In the genomic region with DNA sequence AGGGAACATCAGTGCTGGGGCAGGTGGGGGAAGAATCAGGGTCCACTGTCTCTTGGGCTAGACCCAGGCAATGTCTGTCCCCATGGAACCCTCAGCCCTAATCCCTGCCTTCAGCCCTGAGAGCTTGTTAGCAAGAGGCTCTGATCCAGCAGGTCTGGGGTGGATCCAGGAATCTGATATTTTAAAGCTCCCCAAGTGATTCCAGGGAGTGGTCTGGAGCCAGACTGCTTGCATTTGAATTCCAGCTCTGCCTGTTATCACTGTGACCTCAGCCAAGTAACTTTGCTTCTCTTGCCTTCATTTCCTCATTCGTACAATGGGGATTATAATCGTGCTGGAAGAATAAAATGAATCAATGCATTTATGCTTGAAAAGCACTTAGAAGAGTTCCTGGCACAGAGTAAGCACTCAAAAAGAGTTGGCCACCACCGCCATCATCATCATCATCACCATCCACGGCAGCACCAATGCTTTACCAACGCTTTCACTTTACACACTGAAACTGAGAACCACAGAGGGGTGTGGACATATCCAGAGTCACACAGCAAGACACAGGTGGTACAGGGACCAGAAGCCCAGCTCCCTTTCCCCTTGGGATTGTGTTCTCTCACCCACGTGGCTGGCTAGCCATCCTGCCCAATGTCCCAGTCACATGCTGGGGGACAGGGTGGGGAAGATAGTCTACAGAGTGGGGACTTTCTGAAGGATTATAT, we compare ENCODE assay signal across 17 cellular contexts.
A peak's percentile ranks its signal among the peaks of the same experiment; 100 is the strongest.
DNase-seq lines count a peak whose midpoint lies in the region; ATAC-seq and TF ChIP-seq lines count a peak whose summit lies in the region.
"Had no signal": no experiment of that assay in that cellular context is flagged by ENCODE, and none has a peak within 500 bp of the region (broad histone marks: within the 10 kb centered on the region; RNA-seq: fewer than 3 reads in every experiment).

No MANE protein-coding gene starts in this region.

- POLR2A ChIA-PET in activated CD4-positive, alpha-beta memory T cell treated with anti-CD3 and anti-CD28 coated beads for 36 hours (lab: Charles Lee): no interaction called here

- H4K20me1 ChIP-seq in MM.1S (ENCODE audit: insufficient read depth, low read length): no peaks in the 10 kb centered on the region
- H4K20me1 ChIP-seq: BLaER1 had no signal

- no peak overlapping the region for H3K27ac Mint-ChIP-seq in activated CD4-positive, alpha-beta memory T cell treated with anti-CD3 and anti-CD28 coated beads for 36 hours
- H3K27ac Mint-ChIP-seq in stimulated activated effector memory CD8-positive, alpha-beta T cell treated with anti-CD3 and anti-CD28 coated beads, Interleukin-12 subunit alpha, Interleukin-12 subunit beta, amount 100 ng/mL, for 72 hours: no peak overlapping the region

- ATAC-seq in stimulated activated effector memory CD8-positive, alpha-beta T cell treated with anti-CD3 and anti-CD28 coated beads, Interleukin-12 subunit alpha, Interleukin-12 subunit beta, amount 100 ng/mL, for 72 hours: peak; percentile 56
- no peak for ATAC-seq in HG03025 (IDR thresholded peaks at IDR 0.05; ENCODE audit: low FRiP score, unreplicated experiment)
- ATAC-seq: HepG2 had no signal

- H3K27me3 ChIP-seq in MM.1S (replicated peaks; ENCODE audit: insufficient read depth, low read length): no peaks in the 10 kb centered on the region
- H3K27me3 ChIP-seq: BLaER1, SJCRH30 had no signal

- DNase-seq in NCI-H82 (lab: John Stamatoyannopoulos, UW) (peak; percentile 24), NCI-H82 treated with DMSO at 0.1 percent for 48 hours (lab: John Stamatoyannopoulos, UW; ENCODE audit: unreplicated experiment) (no peak), MM.1S (peak; percentile 79), C1 segment of cervical spinal cord (lab: John Stamatoyannopoulos, UW) (no peak), erythroblast (lab: John Stamatoyannopoulos, UW) (no peak)
- peak; percentile 11 for DNase-seq in activated CD4-positive, alpha-beta memory T cell treated with anti-CD3 and anti-CD28 coated beads for 36 hours
- no peak for DNase-seq in stimulated activated effector memory CD8-positive, alpha-beta T cell treated with anti-CD3 and anti-CD28 coated beads, Interleukin-12 subunit alpha, Interleukin-12 subunit beta, amount 100 ng/mL, for 72 hours (ENCODE audit: low spot score in 2 of 2)
- DNase-seq: NCI-H1105 treated with DMSO at 0.1 percent for 48 hours, NCI-H187, NCI-H2171, NCI-H446 treated with DMSO at 0.1 percent for 48 hours, NCI-H748 treated with DMSO at 0.1 percent for 48 hours, SJCRH30 had no signal

- H3K4me1 Mint-ChIP-seq in activated CD4-positive, alpha-beta memory T cell treated with anti-CD3 and anti-CD28 coated beads for 36 hours (ENCODE audit: low read depth): peaks cover 15% of the 10 kb centered on the region
- peaks cover 12% of the 10 kb centered on the region for H3K4me1 Mint-ChIP-seq in stimulated activated effector memory CD8-positive, alpha-beta T cell treated with anti-CD3 and anti-CD28 coated beads, Interleukin-12 subunit alpha, Interleukin-12 subunit beta, amount 100 ng/mL, for 72 hours

- peak overlapping the region; percentile 39; the same call in 1 of the 2 replicates for H3K4me3 ChIP-seq in MM.1S (ENCODE audit: low read length)
- H3K4me3 ChIP-seq: BLaER1, SJCRH30 had no signal

- 0 out of 2 replicates have a peak overlapping the region, but pooled peaks have one; percentile 15 for H3K9ac ChIP-seq in MM.1S (ENCODE audit: low read length)
- H3K9ac ChIP-seq: BLaER1 had no signal

- no peak for TF ChIP-seq POLR2A in erythroblast (IDR thresholded peaks at IDR 0.05; ENCODE audit: low read length)

- no peak for TF ChIP-seq CTCF in MM.1S (IDR thresholded peaks at IDR 0.05; ENCODE audit: low read length)

- no peaks in the 10 kb centered on the region for H3K9me3 ChIP-seq in MM.1S (replicated peaks; ENCODE audit: insufficient read depth, low read length)
- H3K9me3 ChIP-seq: BLaER1, SJCRH30 had no signal

- H3K36me3 ChIP-seq in MM.1S (replicated peaks; ENCODE audit: insufficient read depth, low read length): no peaks in the 10 kb centered on the region
- H3K36me3 ChIP-seq: BLaER1, SJCRH30 had no signal

- CTCF ChIA-PET in activated CD4-positive, alpha-beta memory T cell treated with anti-CD3 and anti-CD28 coated beads for 36 hours (lab: Charles Lee): interaction anchor here (0.9 to 5.5 kb wide), 3 partner anchors 22 to 151 kb away, joined by 3 to 49 read pairs (median 3); no protein-coding TSS in a partner anchor

- peak overlapping the region; percentile 79 for H3K4me2 ChIP-seq in MM.1S (ENCODE audit: low read depth, low read length)
- H3K4me2 ChIP-seq: BLaER1 had no signal

- no peaks in the 10 kb centered on the region for H3K36me3 Mint-ChIP-seq in activated CD4-positive, alpha-beta memory T cell treated with anti-CD3 and anti-CD28 coated beads for 36 hours
- H3K36me3 Mint-ChIP-seq in stimulated activated effector memory CD8-positive, alpha-beta T cell treated with anti-CD3 and anti-CD28 coated beads, Interleukin-12 subunit alpha, Interleukin-12 subunit beta, amount 100 ng/mL, for 72 hours: no peaks in the 10 kb centered on the region

- peak overlapping the region; percentile 45 for H3K27ac ChIP-seq in MM.1S (ENCODE audit: low read length)
- H3K27ac ChIP-seq: 22Rv1, BLaER1, SJCRH30 had no signal

- H3K4me1 ChIP-seq in MM.1S (ENCODE audit: low read length): peaks cover 41% of the 10 kb centered on the region
- H3K4me1 ChIP-seq: BLaER1, SJCRH30 had no signal

- peak overlapping the region; percentile 16; the same call in 1 of the 2 replicates for H2AFZ ChIP-seq in MM.1S (ENCODE audit: low read length)

- H3F3A ChIP-seq in MM.1S (ENCODE audit: insufficient read depth, low read length): 0 out of 2 replicates have a peak, but pooled peaks cover 11% of the 10 kb centered on the region

- intact Hi-C loops in activated CD4-positive, alpha-beta memory T cell treated with anti-CD3 and anti-CD28 coated beads for 36 hours (cut with micrococcal nuclease): loop anchor here (10.0 kb wide), 1 partner anchor 143 kb away; no protein-coding TSS in a partner anchor

- H3K27me3 Mint-ChIP-seq in activated CD4-positive, alpha-beta memory T cell treated with anti-CD3 and anti-CD28 coated beads for 36 hours: no peaks in the 10 kb centered on the region

- H3K4me3 Mint-ChIP-seq in activated CD4-positive, alpha-beta memory T cell treated with anti-CD3 and anti-CD28 coated beads for 36 hours: no peak overlapping the region
- no peak overlapping the region for H3K4me3 Mint-ChIP-seq in stimulated activated effector memory CD8-positive, alpha-beta T cell treated with anti-CD3 and anti-CD28 coated beads, Interleukin-12 subunit alpha, Interleukin-12 subunit beta, amount 100 ng/mL, for 72 hours

- H3K9me2 ChIP-seq in MM.1S (replicated peaks; ENCODE audit: insufficient read depth, low read length): no peaks in the 10 kb centered on the region

- H3K9me3 Mint-ChIP-seq in activated CD4-positive, alpha-beta memory T cell treated with anti-CD3 and anti-CD28 coated beads for 36 hours: no peaks in the 10 kb centered on the region
- H3K9me3 Mint-ChIP-seq in stimulated activated effector memory CD8-positive, alpha-beta T cell treated with anti-CD3 and anti-CD28 coated beads, Interleukin-12 subunit alpha, Interleukin-12 subunit beta, amount 100 ng/mL, for 72 hours: no peaks in the 10 kb centered on the region

- no peaks in the 10 kb centered on the region for H3K79me2 ChIP-seq in MM.1S (ENCODE audit: low read length)

Comparison
In these comparisons a context has a peak if more than half of its experiments do, and no peak if none do; other contexts are left out.
1. DNase-seq: peak in NCI-H82 (single experiment), MM.1S (single experiment) and activated CD4-positive, alpha-beta memory T cell treated with anti-CD3 and anti-CD28 coated beads for 36 hours (single experiment); none in NCI-H82 treated with DMSO at 0.1 percent for 48 hours (single experiment), stimulated activated effector memory CD8-positive, alpha-beta T cell treated with anti-CD3 and anti-CD28 coated beads, Interleukin-12 subunit alpha, Interleukin-12 subunit beta, amount 100 ng/mL, for 72 hours (0 of 2), C1 segment of cervical spinal cord (0 of 14) and erythroblast (0 of 2).